In genomic region chrX:112852850-112853249, GRCh38 we compare ENCODE assay signal across 15 cellular contexts. TPM values are rescaled to one million over a fixed set of nuclear protein-coding genes. Genes with fewer than 3 reads are reported as not detected.
DNase-seq lines count a peak whose midpoint lies in the region; TF ChIP-seq lines count a peak whose summit lies in the region.
"Had no signal": no experiment of that assay in that cellular context is flagged by ENCODE, and none has a peak within 500 bp of the region (broad histone marks: within the 10 kb centered on the region; RNA-seq: fewer than 3 reads in every experiment).

No MANE protein-coding gene starts in this region.

- peaks cover 52% of the 10 kb centered on the region for H3K4me1 Mint-ChIP-seq in endodermal cell
- H3K4me1 Mint-ChIP-seq in progenitor cell of endocrine pancreas (ENCODE audit: low read depth): peaks cover 47% of the 10 kb centered on the region

- no peaks in the 10 kb centered on the region for H3K79me2 ChIP-seq in mammary epithelial cell (ENCODE audit: insufficient read depth, low read length)

- peaks cover 16% of the 10 kb centered on the region for H3K9me3 Mint-ChIP-seq in endodermal cell
- peaks cover 7% of the 10 kb centered on the region for H3K9me3 Mint-ChIP-seq in progenitor cell of endocrine pancreas (ENCODE audit: low read depth)
- H3K9me3 Mint-ChIP-seq: CD8-positive, alpha-beta memory T cell had no signal

- H3K4me3 Mint-ChIP-seq in endodermal cell: peak overlapping the region; percentile 46
- H3K4me3 Mint-ChIP-seq in progenitor cell of endocrine pancreas (ENCODE audit: low read depth): peak overlapping the region; percentile 12
- H3K4me3 Mint-ChIP-seq: CD8-positive, alpha-beta memory T cell had no signal

- H3K9me3 ChIP-seq in HUES6 (ENCODE audit: control insufficient read depth, insufficient read depth, low read depth, low read length): no peaks in the 10 kb centered on the region
- H3K9me3 ChIP-seq in endodermal cell (ENCODE audit: control insufficient read depth, low read length): peaks cover 6% of the 10 kb centered on the region
- H3K9me3 ChIP-seq in mammary epithelial cell (replicated peaks; ENCODE audit: insufficient read depth, low read length): no peaks in the 10 kb centered on the region
- H3K9me3 ChIP-seq: BE2C had no signal

- H3K27me3 ChIP-seq in HUES6 (ENCODE audit: control insufficient read depth, insufficient read depth, low read length) (peaks cover 36% of the 10 kb centered on the region; the same call in 1 of the 2 replicates), endodermal cell (ENCODE audit: control insufficient read depth, insufficient read depth, low read length, poor library complexity, severe bottlenecking) (no peaks in the 10 kb centered on the region), mammary epithelial cell (ENCODE audit: insufficient read depth, low read length) (peaks cover 4% of the 10 kb centered on the region)
- H3K27me3 ChIP-seq: BE2C had no signal

- in situ Hi-C loops in mammary epithelial cell (cut with MboI; ENCODE audit: low sequenced_read_pairs in 2 of 2): no loop called here

- H3K4me1 ChIP-seq in HUES6 (ENCODE audit: control insufficient read depth, insufficient read depth, low read length) (peaks cover 23% of the 10 kb centered on the region), endodermal cell (ENCODE audit: control insufficient read depth, insufficient read depth, low read length) (peaks cover 7% of the 10 kb centered on the region), mammary epithelial cell (ENCODE audit: insufficient read depth, low read length) (no peaks in the 10 kb centered on the region)
- H3K4me1 ChIP-seq: BE2C had no signal

- intact Hi-C loops in mammary epithelial cell (cut with micrococcal nuclease): no loop called here

- no peak overlapping the region for H3K27ac ChIP-seq in HUES6 (ENCODE audit: low read depth, low read length)
- H3K27ac ChIP-seq in endodermal cell (ENCODE audit: low read depth, low read length): no peak overlapping the region
- H3K27ac ChIP-seq in mammary epithelial cell (ENCODE audit: insufficient read depth, low read depth, low read length): no peak overlapping the region

- H3K9ac ChIP-seq in HUES6 (ENCODE audit: low read length) (no peak overlapping the region), endodermal cell (ENCODE audit: extremely low read depth, low read length, poor library complexity, severe bottlenecking) (no peak overlapping the region), mammary epithelial cell (ENCODE audit: insufficient read depth, low read length) (no peak overlapping the region)

- TF ChIP-seq CTCF in endodermal cell (conservative IDR thresholded peaks at IDR 0.05): no peak
- TF ChIP-seq CTCF in progenitor cell of endocrine pancreas (IDR thresholded peaks at IDR 0.05; ENCODE audit: unreplicated experiment): no peak
- no peak for TF ChIP-seq CTCF in mammary epithelial cell (conservative IDR thresholded peaks at IDR 0.05 in 1 of 2, IDR thresholded peaks at IDR 0.05 in 1 of 2; ENCODE audit: extremely low read depth in 1 of 2, insufficient read depth in 1 of 2, low read depth in 1 of 2, low read length in 2 of 2)

- no peaks in the 10 kb centered on the region for H4K20me1 ChIP-seq in mammary epithelial cell (ENCODE audit: insufficient read depth, low read length)

- H3K36me3 Mint-ChIP-seq in endodermal cell (ENCODE audit: low read depth): peaks cover 2% of the 10 kb centered on the region
- peaks cover 3% of the 10 kb centered on the region for H3K36me3 Mint-ChIP-seq in progenitor cell of endocrine pancreas (ENCODE audit: insufficient read depth)

- no peak overlapping the region for H2AFZ ChIP-seq in mammary epithelial cell (ENCODE audit: low read depth, low read length)

- dilution Hi-C loops in mammary epithelial cell (cut with HindIII; ENCODE audit: low sequenced_read_pairs): no loop called here

- peak overlapping the region; percentile 91 for H3K27ac Mint-ChIP-seq in endodermal cell
- peak overlapping the region; percentile 95 for H3K27ac Mint-ChIP-seq in progenitor cell of endocrine pancreas
- H3K27ac Mint-ChIP-seq: CD8-positive, alpha-beta memory T cell had no signal

- no peak overlapping the region for H3K4me2 ChIP-seq in mammary epithelial cell (ENCODE audit: insufficient read depth, low read depth, low read length)

- CTCF ChIA-PET in mammary epithelial cell (lab: Charles Lee; ENCODE audit: low non-redundant PET): interaction anchor here (0.6 kb wide), 1 partner anchor 172 kb away, joined by 8 read pairs; no protein-coding TSS in a partner anchor

- DNase-seq in NCI-H524 (lab: John Stamatoyannopoulos, UW): peak; percentile 69 to 92
- DNase-seq in endodermal cell: no peak
- no peak for DNase-seq in progenitor cell of endocrine pancreas (ENCODE audit: low spot score, unreplicated experiment)
- no peak for DNase-seq in mammary epithelial cell
- DNase-seq in NCI-H510A treated with DMSO at 0.1 percent for 48 hours (lab: John Stamatoyannopoulos, UW): no peak
- no peak for DNase-seq in NCI-H2227 treated with DMSO at 0.1 percent for 48 hours (lab: John Stamatoyannopoulos, UW)
- DNase-seq: BE2C; CD8-positive, alpha-beta memory T cell; DMS153; NCI-H1417 treated with DMSO at 0.1 percent for 48 hours; NCI-H2029; NCI-H226; NCI-H748 treated with DMSO at 0.1 percent for 48 hours; SHP77 treated with DMSO at 0.1 percent for 48 hours had no signal

- H3K27me3 Mint-ChIP-seq in endodermal cell (ENCODE audit: insufficient read depth) (no peaks in the 10 kb centered on the region), progenitor cell of endocrine pancreas (no peaks in the 10 kb centered on the region)

- no peaks in the 10 kb centered on the region for H3K36me3 ChIP-seq in HUES6 (ENCODE audit: control insufficient read depth, insufficient read depth, low read length)
- no peaks in the 10 kb centered on the region for H3K36me3 ChIP-seq in endodermal cell (ENCODE audit: control insufficient read depth, insufficient read depth, low read length)
- H3K36me3 ChIP-seq in mammary epithelial cell (ENCODE audit: insufficient read depth, low read length): no peaks in the 10 kb centered on the region
- H3K36me3 ChIP-seq: BE2C had no signal

- peak overlapping the region; percentile 8; the same call in 1 of the 2 replicates for H3K4me3 ChIP-seq in HUES6 (ENCODE audit: low read depth, low read length)
- no peak overlapping the region for H3K4me3 ChIP-seq in endodermal cell (ENCODE audit: low read length)
- H3K4me3 ChIP-seq in mammary epithelial cell (replicated peaks in 1 of 3; ENCODE audit: insufficient read depth in 1 of 3, low read depth in 2 of 3, low read length in 3 of 3): no peak overlapping the region

- 72% methylated on average over 3 of the region's 3 CpGs; no CpG with 5 or more reads in 1 of the 2 experiments for WGBS in endodermal cell (ENCODE audit: insufficient coverage in 1 of 2, insufficient read length in 1 of 2), 2 experiments
- 66% methylated on average over 3 of the region's 3 CpGs for WGBS in mammary epithelial cell (ENCODE audit: low coverage, missing lambda C conversion rate)

- no TSS peak for BruUV-seq in mammary epithelial cell (replicated peaks; lab: Mats Ljungman, UMichigan)

RNA-seq across cellular contexts. Expression of gene AMOT, which starts 12.2 kb away (rescaled TPM):
- total RNA-seq in endodermal cell: 10 to 100 TPM; 41.3 to 59.8 TPM
- polyA plus RNA-seq in endodermal cell (2013, experiment 1 of 2): 39.4 TPM
- polyA plus RNA-seq in endodermal cell (2013, experiment 2 of 2): 39.7 TPM
- total RNA-seq in progenitor cell of endocrine pancreas: 444 and 494 TPM in 2 replicates
- total RNA-seq in mammary epithelial cell: 1 to 10 TPM in 1 of 2 donors, under 1 TPM in 1; 0.09 to 2.7 TPM
- 0.03 TPM for polyA plus RNA-seq in mammary epithelial cell
- polyA minus RNA-seq in mammary epithelial cell: 0.36 TPM

Comparison
In these comparisons a context has a peak if more than half of its experiments do, and no peak if none do; other contexts are left out.
1. DNase-seq: peak in NCI-H524 (2 of 2); none in endodermal cell (single experiment), progenitor cell of endocrine pancreas (single experiment), mammary epithelial cell (single experiment), NCI-H510A treated with DMSO at 0.1 percent for 48 hours (single experiment) and NCI-H2227 treated with DMSO at 0.1 percent for 48 hours (single experiment).
2. RNA of gene AMOT, which starts 12.2 kb away (total RNA-seq): 444 to 494 TPM in progenitor cell of endocrine pancreas and 41.3 to 59.8 TPM in endodermal cell; 0.09 to 2.7 TPM in mammary epithelial cell; every median in the first group is over 10 times any median in the second.